10 cellular contexts compared by ENCODE assay signal in the genomic region with DNA sequence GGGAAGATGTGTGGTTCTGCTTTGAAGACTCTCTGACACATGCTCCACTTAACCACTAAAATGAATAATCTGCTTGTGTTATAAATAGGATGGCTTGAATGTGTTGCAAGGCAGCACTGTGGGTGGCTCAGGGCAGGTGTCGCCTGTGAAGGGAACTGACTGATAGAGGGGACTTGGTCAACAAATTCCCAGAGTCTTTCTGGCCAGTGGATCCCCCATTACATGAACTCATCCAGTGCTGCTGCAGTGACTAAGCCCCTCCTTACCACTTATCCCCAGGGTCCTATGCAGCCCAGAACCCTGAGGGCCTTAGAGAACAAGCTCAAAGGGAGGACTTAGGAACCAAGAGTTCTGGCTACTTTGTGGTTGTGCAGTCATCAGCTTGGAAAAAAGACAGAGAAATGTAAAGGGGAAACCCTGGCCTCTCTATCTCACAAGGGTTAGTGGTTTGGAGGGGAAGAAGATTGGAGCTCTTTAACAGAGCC.
DNase-seq lines count a peak whose midpoint lies in the region; ATAC-seq and TF ChIP-seq lines count a peak whose summit lies in the region.
"Had no signal": no experiment of that assay in that cellular context is flagged by ENCODE, and none has a peak within 500 bp of the region (broad histone marks: within the 10 kb centered on the region; RNA-seq: fewer than 3 reads in every experiment).

No MANE protein-coding gene starts in this region.

- peak; percentile 43 for ATAC-seq in GM19463 (IDR thresholded peaks at IDR 0.05; ENCODE audit: unreplicated experiment)
- ATAC-seq in HG03159 (IDR thresholded peaks at IDR 0.05; ENCODE audit: unreplicated experiment) = no peak

- H3K36me3 ChIP-seq in fibroblast of lung (ENCODE audit: control insufficient read depth, insufficient read depth, low read length) = no peaks in the 10 kb centered on the region

- H3K4me1 ChIP-seq in fibroblast of lung (ENCODE audit: control insufficient read depth, extremely low read depth, insufficient read depth, low read length) = peaks cover 4% of the 10 kb centered on the region

- no peak overlapping the region for H3K9ac ChIP-seq in fibroblast of lung (ENCODE audit: insufficient read depth, low read length)

- TF ChIP-seq CTCF in NB4 (IDR thresholded peaks at IDR 0.05; ENCODE audit: low read depth, low read length) = no peak
- no peak for TF ChIP-seq CTCF in fibroblast of lung (conservative IDR thresholded peaks at IDR 0.05 in 1 of 2, IDR thresholded peaks at IDR 0.05 in 1 of 2; ENCODE audit: low read depth in 1 of 2, low read length in 2 of 2)
- TF ChIP-seq CTCF in GM13976 (IDR thresholded peaks at IDR 0.05; ENCODE audit: borderline replicate concordance, control extremely low read depth, extremely low read depth, insufficient read depth, missing control alignments) = no peak

- H3K4me3 ChIP-seq in NB4 (ENCODE audit: low read depth, low read length) (no peak overlapping the region), fibroblast of lung (replicated peaks in 1 of 4; ENCODE audit: control extremely low read depth in 1 of 4, insufficient read depth in 1 of 4, low read depth in 3 of 4, low read length in 4 of 4) (no peak overlapping the region)

- H4K20me1 ChIP-seq in fibroblast of lung (ENCODE audit: control insufficient read depth, extremely low read depth, insufficient read depth, low read length) = no peaks in the 10 kb centered on the region

- in situ Hi-C loops in GM13976 (cut with MboI; ENCODE audit: low sequenced_read_pairs, unreplicated experiment) = no loop called here

- no peak overlapping the region for H2AFZ ChIP-seq in fibroblast of lung (ENCODE audit: low read length)

- no peaks in the 10 kb centered on the region for H3K9me3 ChIP-seq in fibroblast of lung (ENCODE audit: control insufficient read depth, insufficient read depth, low read depth, low read length)

- DNase-seq in EH (ENCODE audit: low read depth) (peak; percentile 77), NB4 (ENCODE audit: low read depth) (peak; percentile 91), fibroblast of lung (ENCODE audit: low read depth in 2 of 2) (peak; percentile 33 to 90), NCI-H1436 treated with DMSO at 0.1 percent for 48 hours (lab: John Stamatoyannopoulos, UW) (no peak), GM13976 (ENCODE audit: low spot score) (no peak), DMS 273 (lab: John Stamatoyannopoulos, UW; ENCODE audit: unreplicated experiment) (no peak)
- DNase-seq: activated naive CD4-positive, alpha-beta T cell treated with Interleukin-2 at 50 U/mL for 16 hours; foreskin melanocyte had no signal

- H3K27me3 ChIP-seq in fibroblast of lung (ENCODE audit: control insufficient read depth, insufficient read depth, low read length) = no peaks in the 10 kb centered on the region

- no peak overlapping the region for H3K27ac ChIP-seq in fibroblast of lung (ENCODE audit: insufficient read depth, low read length)

- H3K4me2 ChIP-seq in fibroblast of lung (ENCODE audit: extremely low read depth, insufficient read depth, low read length) = no peak overlapping the region

- no peaks in the 10 kb centered on the region for H3K79me2 ChIP-seq in fibroblast of lung (ENCODE audit: control insufficient read depth, insufficient read depth, low read length)

- no peak for TF ChIP-seq POLR2A in NB4 (IDR thresholded peaks at IDR 0.05; ENCODE audit: extremely low read depth, insufficient read length)

Comparison
In these comparisons a context has a peak if more than half of its experiments do, and no peak if none do; other contexts are left out.
1. DNase-seq: peak in EH (single experiment), NB4 (single experiment) and fibroblast of lung (2 of 2); none in NCI-H1436 treated with DMSO at 0.1 percent for 48 hours (single experiment), GM13976 (single experiment) and DMS 273 (single experiment).